In the genomic region with DNA sequence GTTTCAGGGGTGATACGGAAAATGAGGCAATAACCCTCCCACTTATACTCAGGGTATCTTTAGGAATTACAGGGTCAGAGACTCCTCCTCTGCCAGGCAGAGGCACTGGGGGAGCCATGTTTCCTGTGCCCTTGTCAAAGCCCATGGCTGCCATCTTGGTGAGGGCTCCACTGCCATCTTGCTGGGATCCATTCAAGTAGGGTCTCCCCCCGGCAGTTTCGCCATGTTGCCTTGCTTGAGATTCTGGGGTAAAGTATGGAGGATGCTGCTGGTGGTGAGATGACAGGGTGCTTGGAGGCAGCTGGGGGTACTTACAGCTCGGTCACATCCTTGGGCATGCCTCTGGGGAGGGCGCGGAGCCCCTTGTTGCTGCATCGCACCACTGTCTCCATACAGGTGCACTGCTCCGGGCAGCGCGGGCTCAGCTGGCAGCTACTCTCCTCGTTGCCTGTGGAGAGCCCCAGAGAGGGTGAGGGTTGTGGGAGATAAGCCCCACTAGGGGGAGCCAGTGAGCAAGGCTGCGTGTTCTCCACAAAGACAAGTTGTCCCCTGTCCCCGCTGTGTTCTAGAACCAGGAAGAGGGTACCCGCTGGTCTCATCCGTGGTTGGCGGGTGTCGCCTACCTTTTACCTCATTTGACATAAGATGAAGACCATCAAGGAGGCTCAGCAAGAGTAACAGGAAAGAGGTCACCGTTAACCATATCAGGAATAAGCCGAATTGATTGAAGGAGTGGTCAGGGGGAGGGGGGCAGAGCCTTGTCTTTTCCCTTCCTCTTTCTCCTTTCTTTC, we compare ENCODE assay signal across 9 cellular contexts.
DNase-seq lines count a peak whose midpoint lies in the region; ATAC-seq, FAIRE-seq and TF ChIP-seq lines count a peak whose summit lies in the region.
"Had no signal": no experiment of that assay in that cellular context is flagged by ENCODE, and none has a peak within 500 bp of the region (broad histone marks: within the 10 kb centered on the region; RNA-seq: fewer than 3 reads in every experiment).

No MANE protein-coding gene starts in this region.

- H3K4me3 ChIP-seq in body of pancreas: no peak overlapping the region
- H3K4me3 ChIP-seq in HepG2 (replicated peaks in 1 of 3; ENCODE audit: insufficient read depth in 1 of 3, low read depth in 2 of 3, low read length in 3 of 3): no peak overlapping the region
- H3K4me3 ChIP-seq in tibial artery: no peak overlapping the region

- TF ChIP-seq CTCF in body of pancreas (IDR thresholded peaks at IDR 0.05) (peak in 4 of 7 experiments; percentile 9 to 24 (median 13)), HepG2 (CRISPR knock-in tag; IDR thresholded peaks at IDR 0.05) (peak; percentile 67), tibial artery (IDR thresholded peaks at IDR 0.05) (peak; percentile 24 to 53)

- FAIRE-seq in HepG2 (lab: Jason Lieb, UNC): no peak
- FAIRE-seq: G401.6 had no signal

- H3K4me1 ChIP-seq in body of pancreas: no peaks in the 10 kb centered on the region
- H3K4me1 ChIP-seq in HepG2 (ENCODE audit: insufficient read depth, low read length): no peaks in the 10 kb centered on the region
- H3K4me1 ChIP-seq in tibial artery: no peaks in the 10 kb centered on the region

- no peak overlapping the region for H3K4me2 ChIP-seq in HepG2 (ENCODE audit: low read depth, low read length)

- intact Hi-C loops in body of pancreas (cut with DNase I): no loop called here
- intact Hi-C loops in HepG2 (cut with micrococcal nuclease; ENCODE audit: unreplicated experiment): no loop called here
- intact Hi-C loops in tibial artery (cut with DNase I; ENCODE audit: low total_unique reads): no loop called here

- TF ChIP-seq RAD21 in HepG2 (CRISPR knock-in tag; IDR thresholded peaks at IDR 0.05): 0 out of 2 replicates have a peak, but pooled peaks have one; percentile 13

- H2AFZ ChIP-seq in HepG2 (ENCODE audit: low read length): no peak overlapping the region

- in situ Hi-C loops in HepG2 (cut with HindIII; ENCODE audit: extremely low pct_ligation_motif_present, low pct_unique_long_range_greater_than_20kb): no loop called here

- ATAC-seq in HG03280 (IDR thresholded peaks at IDR 0.05; ENCODE audit: unreplicated experiment): peak; percentile 54
- no peak for ATAC-seq in body of pancreas
- peak; percentile 91 for ATAC-seq in HepG2

- BruUV-seq in HepG2 (replicated peaks; lab: Mats Ljungman, UMichigan): no TSS peak

- H3K36me3 ChIP-seq in body of pancreas (replicated peaks in 1 of 2; ENCODE audit: insufficient read depth in 1 of 2, low read depth in 2 of 2) (no peaks in the 10 kb centered on the region), HepG2 (replicated peaks in 1 of 2; ENCODE audit: control insufficient read depth in 1 of 2, insufficient read depth in 2 of 2, low read length in 2 of 2) (no peaks in the 10 kb centered on the region), tibial artery (peaks cover 26 to 71% (median 54%) of the 10 kb centered on the region in 3 donors)

- DNase-seq in activated naive CD4-positive, alpha-beta T cell treated with Interleukin-2 at 50 U/mL for 16 hours: peak; percentile 4
- no peak for DNase-seq in activated naive CD4-positive, alpha-beta T cell (lab: John Stamatoyannopoulos, UW)
- DNase-seq in OCI-M1 (lab: John Stamatoyannopoulos, UW) (peak; percentile 79), body of pancreas (peak in 2 of 4 donors; percentile 6 to 19), HepG2 (ENCODE audit: low spot score) (peak; percentile 25), tibial artery (peak in 1 of 2 donors; percentile 71), GOT3 (lab: John Stamatoyannopoulos, UW) (no peak)

- no peak overlapping the region for H3K9ac ChIP-seq in HepG2 (ENCODE audit: insufficient read depth, low read depth, low read length)

- TF ChIP-seq EP300 in HepG2 (IDR thresholded peaks at IDR 0.05; ENCODE audit: low read depth in 2 of 2, low read length in 2 of 2) (no peak), HepG2 (CRISPR knock-in tag; IDR thresholded peaks at IDR 0.05; ENCODE audit: borderline replicate concordance) (no peak)

- no peak for TF ChIP-seq POLR2A in body of pancreas (IDR thresholded peaks at IDR 0.05)
- no peak for TF ChIP-seq POLR2A in HepG2 (IDR thresholded peaks at IDR 0.05; ENCODE audit: insufficient read depth in 1 of 2, low read depth in 2 of 2, low read length in 2 of 2)

- CTCF ChIA-PET in HepG2 (lab: Yijun Ruan, JAX; ENCODE audit: low intra/inter-chr PET ratio, low total read pairs): no interaction called here

- WGBS in body of pancreas, 2 donors: 57 to 68% methylated on average over 10 to 19 of the region's 19 CpGs
- 24% methylated on average over 6 of the region's 19 CpGs for WGBS in HepG2 (ENCODE audit: low lambda C conversion rate)

- POLR2A ChIA-PET in HepG2 (lab: Yijun Ruan, JAX): no interaction called here

- H3K79me2 ChIP-seq in HepG2 (ENCODE audit: insufficient read depth, low read length): no peaks in the 10 kb centered on the region

- H3K27ac ChIP-seq in body of pancreas: no peak overlapping the region
- H3K27ac ChIP-seq in HepG2 (ENCODE audit: extremely low read length, insufficient read depth, low read length): no peak overlapping the region
- H3K27ac ChIP-seq in tibial artery: no peak overlapping the region

- no peaks in the 10 kb centered on the region for H3K9me3 ChIP-seq in body of pancreas
- H3K9me3 ChIP-seq in HepG2 (ENCODE audit: low read length): no peaks in the 10 kb centered on the region
- no peaks in the 10 kb centered on the region for H3K9me3 ChIP-seq in tibial artery

- H4K20me1 ChIP-seq in HepG2 (ENCODE audit: insufficient read depth, low read length): no peaks in the 10 kb centered on the region

- H3K27me3 ChIP-seq in body of pancreas (no peaks in the 10 kb centered on the region), HepG2 (ENCODE audit: control insufficient read depth in 1 of 2, insufficient read depth in 2 of 2, low read length in 2 of 2) (peaks cover 1 to 16% of the 10 kb centered on the region in 2 experiments; a peak in 1 of 5 replicates), tibial artery (no peaks in the 10 kb centered on the region)

TF ChIP-seq in HepG2, 621 proteins besides CTCF, POLR2A, EP300 and RAD21:
- TF ChIP-seq STAG1 (CRISPR knock-in tag; IDR thresholded peaks at IDR 0.05) (peak; percentile 56), SMC3 (IDR thresholded peaks at IDR 0.05; ENCODE audit: low read length) (peak; percentile 34), CBX5 (CRISPR knock-in tag; IDR thresholded peaks at IDR 0.05; ENCODE audit: borderline replicate concordance) (no peak), ZNF563 (CRISPR knock-in tag; IDR thresholded peaks at IDR 0.05) (0 out of 2 replicates have a peak, but pooled peaks have one; percentile 53), XRCC5 (optimal IDR thresholded peaks at IDR 0.05; ENCODE audit: low read length) (peak; percentile 59), ZNF678 (CRISPR knock-in tag; IDR thresholded peaks at IDR 0.05) (no peak)

Comparison
In these comparisons a context has a peak if more than half of its experiments do, and no peak if none do; other contexts are left out.
1. DNase-seq: peak in activated naive CD4-positive, alpha-beta T cell treated with Interleukin-2 at 50 U/mL for 16 hours (single experiment), OCI-M1 (single experiment) and HepG2 (single experiment); none in activated naive CD4-positive, alpha-beta T cell (0 of 4) and GOT3 (single experiment).
2. CTCF ChIP-seq: peak in every context shown above with its lines; median percentile 67 in HepG2; 38 in tibial artery; 13 in body of pancreas.